7 cellular contexts compared by ENCODE assay signal in the genomic region with DNA sequence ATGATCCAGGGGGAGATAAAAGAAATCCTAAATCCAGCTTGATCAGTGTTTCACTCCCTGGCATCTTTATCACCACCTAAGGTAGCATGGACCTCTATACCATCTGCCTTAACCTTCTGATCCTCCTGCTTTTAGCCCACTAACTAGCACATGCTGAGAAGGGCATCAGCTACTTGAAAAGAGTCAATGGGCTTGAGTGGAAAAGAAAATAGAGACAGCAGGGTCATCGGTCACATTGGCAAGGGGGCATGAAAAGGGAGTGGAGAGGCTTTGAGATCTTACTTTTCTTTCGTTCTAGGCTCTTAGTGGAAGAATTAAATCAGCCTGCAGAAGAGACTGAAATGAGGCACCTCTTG. TPM values are rescaled to one million over a fixed set of nuclear protein-coding genes. Genes with fewer than 3 reads are reported as not detected.
DNase-seq lines count a peak whose midpoint lies in the region; ATAC-seq and TF ChIP-seq lines count a peak whose summit lies in the region.

No MANE protein-coding gene starts in this region.

- H3K4me1 ChIP-seq in GM23338 (ENCODE audit: insufficient read depth) (peaks cover 8% of the 10 kb centered on the region; the same call in 1 of the 2 replicates), right cardiac atrium (ENCODE audit: control insufficient read depth, insufficient read depth, low read length) (peaks cover 5% of the 10 kb centered on the region), spleen (peaks cover 12 to 58% (median 45%) of the 10 kb centered on the region in 6 donors)

- H3K9me3 ChIP-seq in WERI-Rb-1 (ENCODE audit: severe bottlenecking): no peaks in the 10 kb centered on the region
- no peaks in the 10 kb centered on the region for H3K9me3 ChIP-seq in right cardiac atrium (ENCODE audit: control insufficient read depth, low read length)
- H3K9me3 ChIP-seq in spleen: no peaks in the 10 kb centered on the region

- H3F3A ChIP-seq in GM23338 (replicated peaks; ENCODE audit: low read depth): peaks cover 8% of the 10 kb centered on the region; the same call in 1 of the 2 replicates

- TF ChIP-seq CTCF in GM23338 (conservative IDR thresholded peaks at IDR 0.05; ENCODE audit: low read depth in 2 of 2): no peak
- TF ChIP-seq CTCF in WERI-Rb-1 (IDR thresholded peaks at IDR 0.05; ENCODE audit: low read depth, low read length): no peak
- no peak for TF ChIP-seq CTCF in spleen (IDR thresholded peaks at IDR 0.05 in 8 of 11, conservative IDR thresholded peaks at IDR 0.05 in 3 of 11)

- H4K20me1 ChIP-seq in GM23338 (replicated peaks; ENCODE audit: insufficient read depth): peaks cover 2% of the 10 kb centered on the region; the same call in 1 of the 2 replicates

- H3K9me2 ChIP-seq in GM23338 (ENCODE audit: insufficient read depth): no peaks in the 10 kb centered on the region

- intact Hi-C loops in right cardiac atrium (cut with DNase I) (no loop called here), spleen (cut with DNase I; ENCODE audit: low total_unique reads) (no loop called here)

- no peaks in the 10 kb centered on the region for H3K27me3 ChIP-seq in GM23338 (ENCODE audit: insufficient read depth)
- no peaks in the 10 kb centered on the region for H3K27me3 ChIP-seq in WERI-Rb-1 (ENCODE audit: insufficient read depth, low read depth, severe bottlenecking)
- H3K27me3 ChIP-seq in right cardiac atrium (ENCODE audit: control insufficient read depth, insufficient read depth): no peaks in the 10 kb centered on the region
- H3K27me3 ChIP-seq in spleen (replicated peaks in 1 of 7): no peaks in the 10 kb centered on the region

- H3K4me3 ChIP-seq in GM23338 (peak overlapping the region; percentile 94), WERI-Rb-1 (ENCODE audit: low read depth, low read length) (peak overlapping the region; percentile 100), right cardiac atrium (ENCODE audit: low read length) (peak overlapping the region; percentile 57), spleen (peak overlapping the region; percentile 78 to 96 (median 90))

- H3K79me2 ChIP-seq in GM23338 (replicated peaks; ENCODE audit: insufficient read depth): peaks cover 22% of the 10 kb centered on the region

- peak overlapping the region; percentile 99 for H3K4me3 Mint-ChIP-seq in GM23338

- H2AFZ ChIP-seq in GM23338: peak overlapping the region; percentile 100

- ATAC-seq in GM23338 (no peak), right cardiac atrium (no peak), GM18505 (IDR thresholded peaks at IDR 0.05; ENCODE audit: unreplicated experiment) (no peak), GM18517 (IDR thresholded peaks at IDR 0.05; ENCODE audit: unreplicated experiment) (no peak), GM18520 (IDR thresholded peaks at IDR 0.05; ENCODE audit: unreplicated experiment) (no peak)

- peaks cover 16% of the 10 kb centered on the region for H3K4me1 Mint-ChIP-seq in GM23338

- H3K27ac Mint-ChIP-seq in GM23338: peak overlapping the region; percentile 44

- H3K9me3 Mint-ChIP-seq in GM23338: no peaks in the 10 kb centered on the region

- peaks cover 14% of the 10 kb centered on the region for H3K27me3 Mint-ChIP-seq in GM23338 (ENCODE audit: insufficient read depth, low read depth, poor library complexity)

- TF ChIP-seq POLR2A in spleen (IDR thresholded peaks at IDR 0.05) (no peak), GM18505 (IDR thresholded peaks at IDR 0.05; ENCODE audit: borderline replicate concordance, extremely low read depth, insufficient read depth, insufficient read length) (no peak)

- H3K27ac ChIP-seq in GM23338 (ENCODE audit: low read depth) (0 out of 2 replicates have a peak overlapping the region, but pooled peaks have one; percentile 57), WERI-Rb-1 (peak overlapping the region; percentile 84), right cardiac atrium (ENCODE audit: low read length) (peak overlapping the region; percentile 69), spleen (peak overlapping the region; percentile 93 to 99 (median 97))

- H3K4me2 ChIP-seq in GM23338: peak overlapping the region; percentile 92

- peaks cover 2% of the 10 kb centered on the region; the same call in 1 of the 3 replicates for H3K36me3 Mint-ChIP-seq in GM23338 (ENCODE audit: low read depth)

- DNase-seq in GM23338 (ENCODE audit: low spot score) (no peak), WERI-Rb-1 (no peak), right cardiac atrium (no peak), spleen (no peak)

- 2% methylated on average over 2 of the region's 2 CpGs for WGBS in right cardiac atrium
- WGBS in spleen, 5 donors: 0 to 7% (median 2%) methylated on average over 2 of the region's 2 CpGs

- H3K36me3 ChIP-seq in GM23338 (ENCODE audit: insufficient read depth): no peaks in the 10 kb centered on the region
- H3K36me3 ChIP-seq in WERI-Rb-1: peaks cover 3% of the 10 kb centered on the region; the same call in 1 of the 2 replicates
- H3K36me3 ChIP-seq in spleen: peaks cover 0 to 52% (median 3%) of the 10 kb centered on the region in 6 donors

TF ChIP-seq in GM23338, 12 proteins besides CTCF, POLR2A, EP300 and RAD21 (continues in another document):
- TF ChIP-seq EZH2 (IDR thresholded peaks at IDR 0.05; ENCODE audit: low read depth, unreplicated experiment) (no peak), JUNB (IDR thresholded peaks at IDR 0.05; ENCODE audit: unreplicated experiment) (no peak), NANOG (IDR thresholded peaks at IDR 0.05; ENCODE audit: borderline replicate concordance) (no peak), POLR2AphosphoS5 (IDR thresholded peaks at IDR 0.05; ENCODE audit: low read depth) (no peak), CREB1 (CRISPR knock-in tag; IDR thresholded peaks at IDR 0.05; ENCODE audit: low read depth) (no peak)
- TF ChIP-seq, protein P1, sequence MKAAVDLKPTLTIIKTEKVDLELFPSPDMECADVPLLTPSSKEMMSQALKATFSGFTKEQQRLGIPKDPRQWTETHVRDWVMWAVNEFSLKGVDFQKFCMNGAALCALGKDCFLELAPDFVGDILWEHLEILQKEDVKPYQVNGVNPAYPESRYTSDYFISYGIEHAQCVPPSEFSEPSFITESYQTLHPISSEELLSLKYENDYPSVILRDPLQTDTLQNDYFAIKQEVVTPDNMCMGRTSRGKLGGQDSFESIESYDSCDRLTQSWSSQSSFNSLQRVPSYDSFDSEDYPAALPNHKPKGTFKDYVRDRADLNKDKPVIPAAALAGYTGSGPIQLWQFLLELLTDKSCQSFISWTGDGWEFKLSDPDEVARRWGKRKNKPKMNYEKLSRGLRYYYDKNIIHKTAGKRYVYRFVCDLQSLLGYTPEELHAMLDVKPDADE (IDR thresholded peaks at IDR 0.05): no peak
- TF ChIP-seq, protein P2, sequence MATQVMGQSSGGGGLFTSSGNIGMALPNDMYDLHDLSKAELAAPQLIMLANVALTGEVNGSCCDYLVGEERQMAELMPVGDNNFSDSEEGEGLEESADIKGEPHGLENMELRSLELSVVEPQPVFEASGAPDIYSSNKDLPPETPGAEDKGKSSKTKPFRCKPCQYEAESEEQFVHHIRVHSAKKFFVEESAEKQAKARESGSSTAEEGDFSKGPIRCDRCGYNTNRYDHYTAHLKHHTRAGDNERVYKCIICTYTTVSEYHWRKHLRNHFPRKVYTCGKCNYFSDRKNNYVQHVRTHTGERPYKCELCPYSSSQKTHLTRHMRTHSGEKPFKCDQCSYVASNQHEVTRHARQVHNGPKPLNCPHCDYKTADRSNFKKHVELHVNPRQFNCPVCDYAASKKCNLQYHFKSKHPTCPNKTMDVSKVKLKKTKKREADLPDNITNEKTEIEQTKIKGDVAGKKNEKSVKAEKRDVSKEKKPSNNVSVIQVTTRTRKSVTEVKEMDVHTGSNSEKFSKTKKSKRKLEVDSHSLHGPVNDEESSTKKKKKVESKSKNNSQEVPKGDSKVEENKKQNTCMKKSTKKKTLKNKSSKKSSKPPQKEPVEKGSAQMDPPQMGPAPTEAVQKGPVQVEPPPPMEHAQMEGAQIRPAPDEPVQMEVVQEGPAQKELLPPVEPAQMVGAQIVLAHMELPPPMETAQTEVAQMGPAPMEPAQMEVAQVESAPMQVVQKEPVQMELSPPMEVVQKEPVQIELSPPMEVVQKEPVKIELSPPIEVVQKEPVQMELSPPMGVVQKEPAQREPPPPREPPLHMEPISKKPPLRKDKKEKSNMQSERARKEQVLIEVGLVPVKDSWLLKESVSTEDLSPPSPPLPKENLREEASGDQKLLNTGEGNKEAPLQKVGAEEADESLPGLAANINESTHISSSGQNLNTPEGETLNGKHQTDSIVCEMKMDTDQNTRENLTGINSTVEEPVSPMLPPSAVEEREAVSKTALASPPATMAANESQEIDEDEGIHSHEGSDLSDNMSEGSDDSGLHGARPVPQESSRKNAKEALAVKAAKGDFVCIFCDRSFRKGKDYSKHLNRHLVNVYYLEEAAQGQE (IDR thresholded peaks at IDR 0.05; ENCODE audit: unreplicated experiment): no peak

RNA-seq across cellular contexts. Expression of a gene that starts 0.2 kb away (rescaled TPM):
- 22.7 and 23.5 TPM in 2 replicates for total RNA-seq in GM23338 (2014; rRNA removed; shearing (Covaris generic))
- polyA plus RNA-seq in GM23338 (2016; fragmentation: Nextera tagmentation; extraction: Ambion mirVana) (8.5 and 9.8 TPM in 2 replicates), right cardiac atrium (15.6 TPM), spleen (10 to 100 TPM; 23.2 to 31.7 (median 27.3) TPM)
- total RNA-seq in right cardiac atrium (10 to 100 TPM; 14.4 to 25.7 (median 19.3) TPM), spleen (10 to 100 TPM; 16.1 to 31.1 (median 20.3) TPM)

RNA-seq across cellular contexts. Expression of a gene that starts 0.6 kb away (rescaled TPM):
- 23.0 and 35.0 TPM in 2 replicates for total RNA-seq in GM23338 (2014; rRNA removed; shearing (Covaris generic))
- polyA plus RNA-seq in GM23338 (2016; fragmentation: Nextera tagmentation; extraction: Ambion mirVana): 77.6 and 81.6 TPM in 2 replicates
- 10 to 100 TPM; 17.1 to 19.6 (median 18.8) TPM for total RNA-seq in right cardiac atrium
- 30.6 TPM for polyA plus RNA-seq in right cardiac atrium
- 10 to 100 TPM; 16.2 to 57.1 (median 41.1) TPM for total RNA-seq in spleen
- 10 to 100 TPM; 52.5 to 61.5 (median 60.4) TPM for polyA plus RNA-seq in spleen

RNA-seq across cellular contexts. Expression of a gene that starts 21.9 kb away (rescaled TPM):
- total RNA-seq in GM23338 (2014; rRNA removed; shearing (Covaris generic)): not detected in 2 replicates
- polyA plus RNA-seq in GM23338 (2016; fragmentation: Nextera tagmentation; extraction: Ambion mirVana): not detected in 2 replicates
- total RNA-seq in right cardiac atrium: not detected
- polyA plus RNA-seq in right cardiac atrium: not detected
- not detected for total RNA-seq in spleen
- polyA plus RNA-seq in spleen: under 1 TPM in 1 of 3 donors, not detected in 2; 0.30 TPM

RNA-seq across cellular contexts. Expression of a gene that starts 36.9 kb away (rescaled TPM):
- 0.08 and 0.80 TPM in 2 replicates for total RNA-seq in GM23338 (2014; rRNA removed; shearing (Covaris generic))
- polyA plus RNA-seq in GM23338 (2016; fragmentation: Nextera tagmentation; extraction: Ambion mirVana): 0.16 and 0.68 TPM in 2 replicates
- total RNA-seq in right cardiac atrium: under 1 TPM; 0.17 to 0.41 (median 0.31) TPM
- 0.25 TPM for polyA plus RNA-seq in right cardiac atrium
- total RNA-seq in spleen: under 1 TPM in 6 of 7 donors, not detected in 1; 0.20 to 0.66 (median 0.39) TPM
- under 1 TPM; 0.36 to 0.39 (median 0.38) TPM for polyA plus RNA-seq in spleen

RNA-seq across cellular contexts. Expression of a gene that starts 37.2 kb away (rescaled TPM):
- total RNA-seq in GM23338 (2014; rRNA removed; shearing (Covaris generic)): 209 and 253 TPM in 2 replicates
- 38.6 and 41.3 TPM in 2 replicates for polyA plus RNA-seq in GM23338 (2016; fragmentation: Nextera tagmentation; extraction: Ambion mirVana)
- 1 to 10 TPM in 1 of 4 donors, under 1 TPM in 3; 0.46 to 1.1 (median 0.66) TPM for total RNA-seq in right cardiac atrium
- 0.43 TPM for polyA plus RNA-seq in right cardiac atrium
- total RNA-seq in spleen: 10 to 100 TPM in 4 of 7 donors, 1 to 10 TPM in 3; 6.5 to 25.8 (median 11.3) TPM
- 1 to 10 TPM; 4.8 to 5.6 (median 5.0) TPM for polyA plus RNA-seq in spleen
